8 cellular contexts compared by ENCODE assay signal in genomic region chr10:50624154-50624865, GRCh38. TPM values are rescaled to one million over a fixed set of nuclear protein-coding genes. Genes with fewer than 3 reads are reported as not detected.
A peak's percentile ranks its signal among the peaks of the same experiment; 100 is the strongest.
DNase-seq lines count a peak whose midpoint lies in the region; TF ChIP-seq lines count a peak whose summit lies in the region.

No MANE protein-coding gene starts in this region.

- no peak overlapping the region for H2BK12ac ChIP-seq in H9 (ENCODE audit: insufficient read length, low read depth, low read length)

- H3K79me2 ChIP-seq in H9 (ENCODE audit: insufficient read depth, low read length): no peaks in the 10 kb centered on the region; the same call in 1 of the 2 replicates
- peaks cover 27% of the 10 kb centered on the region for H3K79me2 ChIP-seq in Loucy (ENCODE audit: insufficient read depth, low read length)

- H3T11ph ChIP-seq in H9 (ENCODE audit: low read length): no peak overlapping the region

- H3K18ac ChIP-seq in H9 (ENCODE audit: insufficient read length, low read depth, low read length): peak overlapping the region; percentile 93

- H3F3A ChIP-seq in Loucy (ENCODE audit: low read depth): peaks cover 4% of the 10 kb centered on the region; the same call in 1 of the 2 replicates

- H3K9ac ChIP-seq in H9 (ENCODE audit: extremely low read depth, insufficient read length, low read length): peak overlapping the region; percentile 85
- peak overlapping the region; percentile 87 for H3K9ac ChIP-seq in Loucy (ENCODE audit: low read depth, low read length, poor library complexity, severe bottlenecking)
- H3K9ac ChIP-seq in subcutaneous abdominal adipose tissue (ENCODE audit: low read length in 5 of 5): peak overlapping the region; percentile 86 to 98 (median 96)

- no peaks in the 10 kb centered on the region; a peak in 1 of 7 replicates for H3K36me3 Mint-ChIP-seq in H9 (ENCODE audit: insufficient read depth in 1 of 3, low read depth in 3 of 3)

- no peak overlapping the region for H4K91ac ChIP-seq in H9 (ENCODE audit: insufficient read length, low read depth, low read length)

- H4K8ac ChIP-seq in H9 (replicated peaks; ENCODE audit: insufficient read length, low read depth, low read length): no peak overlapping the region

- no peaks in the 10 kb centered on the region for H4K20me1 ChIP-seq in H9 (ENCODE audit: control insufficient read depth, insufficient read depth, insufficient read length)
- H4K20me1 ChIP-seq in Loucy (ENCODE audit: insufficient read depth, low read length, poor library complexity, severe bottlenecking): peaks cover 15% of the 10 kb centered on the region

- H2BK15ac ChIP-seq in H9 (ENCODE audit: low read depth, low read length): no peak overlapping the region

- H3K23me2 ChIP-seq in H9 (ENCODE audit: insufficient read length, low read depth, low read length, poor library complexity, severe bottlenecking): peaks cover 28% of the 10 kb centered on the region

- peak overlapping the region; percentile 80 to 85 for H3K4me3 Mint-ChIP-seq in H9

- H3K79me1 ChIP-seq in H9 (ENCODE audit: insufficient read depth, low read depth, low read length, poor library complexity, severe bottlenecking): no peaks in the 10 kb centered on the region

- H3K36me3 ChIP-seq in Loucy (ENCODE audit: insufficient read depth, low read length) (no peaks in the 10 kb centered on the region), neutrophil (no peaks in the 10 kb centered on the region), subcutaneous abdominal adipose tissue (ENCODE audit: control insufficient read depth in 5 of 5, insufficient read depth in 5 of 5, low read length in 5 of 5) (peaks cover 0 to 8% (median 0%) of the 10 kb centered on the region in 5 donors)

- H3K4me1 ChIP-seq in H9 (ENCODE audit: insufficient read depth, low read length): peaks cover 10% of the 10 kb centered on the region; the same call in 1 of the 2 replicates
- H3K4me1 ChIP-seq in Loucy (ENCODE audit: insufficient read depth, low read length, poor library complexity, severe bottlenecking): peaks cover 30% of the 10 kb centered on the region
- H3K4me1 ChIP-seq in neutrophil (ENCODE audit: control insufficient read depth in 1 of 2, insufficient read depth in 1 of 2, low read depth in 1 of 2, low read length in 1 of 2): peaks cover 20 to 32% of the 10 kb centered on the region in 2 experiments
- peaks cover 3 to 30% (median 24%) of the 10 kb centered on the region in 5 donors for H3K4me1 ChIP-seq in subcutaneous abdominal adipose tissue (ENCODE audit: control insufficient read depth in 5 of 5, insufficient read depth in 5 of 5, low read length in 5 of 5)

- H2AFZ ChIP-seq in H9 (ENCODE audit: low read length): peak overlapping the region; percentile 67
- peak overlapping the region; percentile 99 for H2AFZ ChIP-seq in Loucy (ENCODE audit: low read length)

- H3K9me3 ChIP-seq in H9 (ENCODE audit: control insufficient read depth, low read depth, low read length) (no peaks in the 10 kb centered on the region), Loucy (ENCODE audit: insufficient read depth, low read depth, low read length) (no peaks in the 10 kb centered on the region), neutrophil (no peaks in the 10 kb centered on the region), subcutaneous abdominal adipose tissue (ENCODE audit: control insufficient read depth in 5 of 5, low read length in 5 of 5) (no peaks in the 10 kb centered on the region)

- H3K56ac ChIP-seq in H9 (ENCODE audit: insufficient read length, low read depth, low read length): no peak overlapping the region

- no peak overlapping the region for H3K4ac ChIP-seq in H9 (ENCODE audit: low read depth, low read length)

- H2BK5ac ChIP-seq in H9 (ENCODE audit: insufficient read length, low read length): no peak overlapping the region

- H3K4me3 ChIP-seq in Loucy (ENCODE audit: low read length, poor library complexity, severe bottlenecking) (peak overlapping the region; percentile 98), neutrophil (ENCODE audit: low read depth in 1 of 2, low read length in 1 of 2) (peak overlapping the region; percentile 96 to 98), subcutaneous abdominal adipose tissue (ENCODE audit: low read depth in 1 of 5, low read length in 5 of 5) (peak overlapping the region; percentile 94 to 96 (median 94))

- H2BK20ac ChIP-seq in H9 (ENCODE audit: low read depth, low read length, poor library complexity, severe bottlenecking): no peak overlapping the region

- H3K4me2 ChIP-seq in H9 (ENCODE audit: insufficient read depth, insufficient read length, low read length) (peak overlapping the region; percentile 82), Loucy (ENCODE audit: low read depth, low read length, poor library complexity, severe bottlenecking) (peak overlapping the region; percentile 83)

- DNase-seq in ELR (ENCODE audit: low read depth) (peak; percentile 96), H9 (peak; percentile 96), SIG-M5 treated with dmso at 0.1 percent for 504 hours (lab: John Stamatoyannopoulos, UW; ENCODE audit: unreplicated experiment) (peak; percentile 88), foreskin melanocyte (peak; percentile 91)
- DNase-seq in activated naive CD4-positive, alpha-beta T cell (lab: John Stamatoyannopoulos, UW): peak; percentile 83 to 96 (median 94)

- H3K9me3 Mint-ChIP-seq in H9: no peaks in the 10 kb centered on the region

- peak overlapping the region; percentile 82 for H4K5ac ChIP-seq in H9 (ENCODE audit: insufficient read length, low read depth, low read length)

- peaks cover 63 to 70% of the 10 kb centered on the region in 2 experiments for H3K4me1 Mint-ChIP-seq in H9

- peak overlapping the region; percentile 95 to 99 (median 98) for H3K27ac Mint-ChIP-seq in H9

- no CpG with 5 or more reads among the region's 58 CpGs for WGBS in H9 (ENCODE audit: extremely low coverage, insufficient read length, low lambda C conversion rate)

- no peak overlapping the region for H3K23ac ChIP-seq in H9 (ENCODE audit: insufficient read length, low read depth, low read length)

- peak overlapping the region; percentile 99 for H3K27ac ChIP-seq in H9 (ENCODE audit: insufficient read length, low read depth, low read length)
- H3K27ac ChIP-seq in neutrophil: peak overlapping the region; percentile 89
- peak overlapping the region; percentile 99 for H3K27ac ChIP-seq in subcutaneous abdominal adipose tissue (ENCODE audit: low read depth, low read length)

- no peaks in the 10 kb centered on the region for H3K9me2 ChIP-seq in Loucy (replicated peaks; ENCODE audit: low read depth, low read length)

- peak overlapping the region; percentile 99 for H3K14ac ChIP-seq in H9 (ENCODE audit: insufficient read depth, low read length)

- TF ChIP-seq CTCF in H9 (conservative IDR thresholded peaks at IDR 0.05) (no peak), Loucy (conservative IDR thresholded peaks at IDR 0.05; ENCODE audit: low read length) (no peak), neutrophil (IDR thresholded peaks at IDR 0.05) (peak; percentile 51)

- no peak overlapping the region for H2AK5ac ChIP-seq in H9 (ENCODE audit: insufficient read length, low read length)

- H3K27me3 Mint-ChIP-seq in H9 (ENCODE audit: low read depth): peaks cover 2% of the 10 kb centered on the region

- H3K27me3 ChIP-seq in H9 (ENCODE audit: insufficient read depth, low read length): no peaks in the 10 kb centered on the region
- no peaks in the 10 kb centered on the region for H3K27me3 ChIP-seq in Loucy (ENCODE audit: insufficient read depth, low read length, poor library complexity, severe bottlenecking)
- H3K27me3 ChIP-seq in neutrophil: peaks cover 10% of the 10 kb centered on the region
- H3K27me3 ChIP-seq in subcutaneous abdominal adipose tissue (ENCODE audit: control insufficient read depth in 5 of 5, insufficient read depth in 4 of 5, low read length in 5 of 5): no peaks in the 10 kb centered on the region

- no peak overlapping the region for H2BK120ac ChIP-seq in H9 (ENCODE audit: low read depth, low read length, poor library complexity, severe bottlenecking)

RNA-seq across cellular contexts. Expression of gene SGMS1, which starts 0.6 kb away (rescaled TPM):
- 19.3 and 20.4 TPM in 2 replicates for total RNA-seq in H9 (2021)

Comparison
In these comparisons a context has a peak if more than half of its experiments do, and no peak if none do; other contexts are left out.
1. Peak in every context shown above with its lines: DNase-seq, H3K4me3 ChIP-seq and H3K27ac ChIP-seq.